Comparison of ENCODE assay signal across 9 cellular contexts in the genomic region with DNA sequence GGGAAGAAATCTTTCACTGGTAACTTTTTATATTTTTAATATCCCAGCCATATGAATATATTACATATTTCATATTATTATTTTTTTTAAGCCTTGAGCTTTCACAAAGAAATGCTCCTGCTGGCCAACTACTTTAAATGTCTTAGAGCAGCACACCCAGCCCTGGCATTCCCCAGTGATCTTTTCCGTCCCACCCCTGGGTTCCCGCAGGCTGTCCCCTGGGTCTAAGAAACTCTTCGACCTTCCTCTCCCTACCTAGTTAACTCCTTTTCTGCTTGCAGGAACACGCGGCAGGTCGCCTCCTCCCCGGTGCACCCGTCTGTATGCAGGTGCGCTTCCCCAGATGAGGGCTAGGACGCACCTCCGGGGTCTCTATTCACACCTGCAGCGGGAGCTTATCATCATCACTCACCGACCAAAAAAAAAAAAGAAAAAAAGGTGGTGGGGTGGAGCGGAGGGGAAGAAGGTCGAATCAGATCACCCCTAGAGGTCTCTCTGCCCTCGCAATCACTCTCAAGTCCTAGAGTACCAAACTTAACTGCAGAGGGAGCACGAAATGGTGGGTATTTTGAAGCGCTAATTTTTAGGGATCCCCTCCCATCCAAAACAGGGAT. TPM values are rescaled to one million over a fixed set of nuclear protein-coding genes. Genes with fewer than 3 reads are reported as not detected.
A peak's percentile ranks its signal among the peaks of the same experiment; 100 is the strongest.
DNase-seq lines count a peak whose midpoint lies in the region; ATAC-seq, FAIRE-seq and TF ChIP-seq lines count a peak whose summit lies in the region.
"Had no signal": no experiment of that assay in that cellular context is flagged by ENCODE, and none has a peak within 500 bp of the region (broad histone marks: within the 10 kb centered on the region; RNA-seq: fewer than 3 reads in every experiment).

No MANE protein-coding gene starts in this region.

- no peaks in the 10 kb centered on the region for H3K9me1 ChIP-seq in endothelial cell of umbilical vein (replicated peaks; ENCODE audit: control insufficient read depth, extremely low read depth, insufficient read depth, low read length)

- H3K4me3 Mint-ChIP-seq in naive B cell: peak overlapping the region; percentile 83 to 97 (median 96)

- H3K4me1 ChIP-seq in endothelial cell of umbilical vein (ENCODE audit: control insufficient read depth, extremely low read depth, insufficient read depth, low read length) (peaks cover 6% of the 10 kb centered on the region), transverse colon (peaks cover 5 to 35% (median 21%) of the 10 kb centered on the region in 4 donors)

- H3K27ac Mint-ChIP-seq in naive B cell: peak overlapping the region; percentile 86 to 98 (median 96)

- H4K20me1 ChIP-seq in endothelial cell of umbilical vein (replicated peaks; ENCODE audit: control insufficient read depth, extremely low read depth, insufficient read depth, low read length): no peaks in the 10 kb centered on the region

- CTCF ChIA-PET in endothelial cell of umbilical vein (lab: Charles Lee): interaction anchor here (1.0 to 2.8 kb wide), 3 partner anchors 8 to 324 kb away, joined by 3 to 14 read pairs (median 4); no protein-coding TSS in a partner anchor

- FAIRE-seq in endothelial cell of umbilical vein (lab: Jason Lieb, UNC): peak; percentile 72
- FAIRE-seq: TTC549 had no signal

- BruUV-seq in endothelial cell of umbilical vein (replicated peaks; lab: Mats Ljungman, UMichigan): no TSS peak

- H3K27ac ChIP-seq in VCaP: peak overlapping the region; percentile 99
- peak overlapping the region; percentile 55 for H3K27ac ChIP-seq in endothelial cell of umbilical vein (ENCODE audit: insufficient read depth, low read depth, low read length)
- H3K27ac ChIP-seq in transverse colon: peak overlapping the region; percentile 91 to 98 (median 93)

- H3K27me3 Mint-ChIP-seq in naive B cell: no peaks in the 10 kb centered on the region

- in situ Hi-C loops in GM13976 (cut with MboI; ENCODE audit: low sequenced_read_pairs, unreplicated experiment) (no loop called here), transverse colon (cut with MboI; ENCODE audit: low pct_ligation_motif_present in 1 of 4, low pct_unique_long_range_greater_than_20kb in 1 of 4, low sequenced_read_pairs in 3 of 4) (no loop called here)

- TF ChIP-seq EP300 in transverse colon (IDR thresholded peaks at IDR 0.05; ENCODE audit: low read depth): no peak

- TF ChIP-seq CTCF in GM13976 (IDR thresholded peaks at IDR 0.05; ENCODE audit: borderline replicate concordance, control extremely low read depth, extremely low read depth, insufficient read depth, missing control alignments) (peak; percentile 13), VCaP (conservative IDR thresholded peaks at IDR 0.05) (peak; percentile 70), endothelial cell of umbilical vein (IDR thresholded peaks at IDR 0.05; ENCODE audit: extremely low read depth in 1 of 2, insufficient read depth in 1 of 2, low read depth in 1 of 2, low read length in 2 of 2) (no peak), transverse colon (IDR thresholded peaks at IDR 0.05) (no peak)

- peaks cover 18 to 37% (median 21%) of the 10 kb centered on the region in 3 donors for H3K4me1 Mint-ChIP-seq in naive B cell

- no peaks in the 10 kb centered on the region for H3K9me3 Mint-ChIP-seq in naive B cell

- H3K36me3 Mint-ChIP-seq in naive B cell: peaks cover 4 to 9% of the 10 kb centered on the region in 2 donors

- DNase-seq in AG08396 (ENCODE audit: low spot score) (peak; percentile 22), GM13976 (ENCODE audit: low spot score) (peak; percentile 78), NCI-H1417 treated with DMSO at 0.1 percent for 48 hours (lab: John Stamatoyannopoulos, UW) (peak; percentile 2), endothelial cell of umbilical vein (ENCODE audit: low read depth, low spot score) (no peak), naive B cell (peak; percentile 75), transverse colon (peak; percentile 42)

- H3K9me3 ChIP-seq in endothelial cell of umbilical vein (replicated peaks; ENCODE audit: control insufficient read depth, insufficient read depth, low read length): no peaks in the 10 kb centered on the region
- no peaks in the 10 kb centered on the region for H3K9me3 ChIP-seq in transverse colon

- peak overlapping the region; percentile 44 to 79 (median 67) for H3K4me3 ChIP-seq in endothelial cell of umbilical vein (replicated peaks in 1 of 3; ENCODE audit: insufficient read depth in 1 of 3, low read depth in 1 of 3, low read length in 3 of 3)
- peak overlapping the region; percentile 63 to 91 (median 72) for H3K4me3 ChIP-seq in transverse colon

- dilution Hi-C loops in endothelial cell of umbilical vein (cut with MboI; ENCODE audit: extremely low pct_ligation_motif_present, low sequenced_read_pairs): no loop called here

- H3K27me3 ChIP-seq in endothelial cell of umbilical vein (ENCODE audit: control insufficient read depth in 2 of 2, insufficient read depth in 2 of 2, low read length in 2 of 2) (no peaks in the 10 kb centered on the region), transverse colon (no peaks in the 10 kb centered on the region)

- H3K4me2 ChIP-seq in endothelial cell of umbilical vein (ENCODE audit: insufficient read depth, low read length): peak overlapping the region; percentile 50

- peak overlapping the region; percentile 85 for H2AFZ ChIP-seq in endothelial cell of umbilical vein (ENCODE audit: low read depth, low read length)

- H3K36me3 ChIP-seq in endothelial cell of umbilical vein (ENCODE audit: control insufficient read depth in 2 of 2, extremely low read depth in 1 of 2, insufficient read depth in 2 of 2, low read length in 2 of 2) (peaks cover 0 to 2% of the 10 kb centered on the region in 2 experiments), transverse colon (peaks cover 0 to 8% (median 0%) of the 10 kb centered on the region in 4 donors)

- peak; percentile 34 for ATAC-seq in HG02798 (IDR thresholded peaks at IDR 0.05; ENCODE audit: poor library complexity, unreplicated experiment)
- ATAC-seq in naive B cell (ENCODE audit: low read depth in 2 of 2): peak; percentile 72

- intact Hi-C loops in endothelial cell of umbilical vein (cut with micrococcal nuclease) (loop anchor here (2.0 kb wide), 1 partner anchor 328 kb away; no protein-coding TSS in a partner anchor), transverse colon (cut with DNase I; ENCODE audit: low total_unique reads) (loop anchor here (5.0 kb wide), 1 partner anchor 78 kb away; no protein-coding TSS in a partner anchor)

- peaks cover 6% of the 10 kb centered on the region for H3K79me2 ChIP-seq in endothelial cell of umbilical vein (ENCODE audit: control insufficient read depth, insufficient read depth, low read length)

- 0 to 2% methylated on average over 5 to 18 of the region's 18 CpGs for WGBS in transverse colon (ENCODE audit: low coverage in 1 of 2), 2 donors

- POLR2A ChIA-PET in endothelial cell of umbilical vein (lab: Charles Lee): interaction anchor here (0.6 kb wide), 1 partner anchor 557 kb away, joined by 6 read pairs; no protein-coding TSS in a partner anchor

- H3K9ac ChIP-seq in endothelial cell of umbilical vein (replicated peaks; ENCODE audit: extremely low read depth, insufficient read depth, low read length): peak overlapping the region; percentile 70

- TF ChIP-seq POLR2A in endothelial cell of umbilical vein (IDR thresholded peaks at IDR 0.05; ENCODE audit: low read depth, low read length): no peak
- no peak for TF ChIP-seq POLR2A in transverse colon (IDR thresholded peaks at IDR 0.05)

TF ChIP-seq in endothelial cell of umbilical vein, 7 proteins besides CTCF, POLR2A, EP300 and RAD21 (continues in another document):
- TF ChIP-seq, protein P1, sequence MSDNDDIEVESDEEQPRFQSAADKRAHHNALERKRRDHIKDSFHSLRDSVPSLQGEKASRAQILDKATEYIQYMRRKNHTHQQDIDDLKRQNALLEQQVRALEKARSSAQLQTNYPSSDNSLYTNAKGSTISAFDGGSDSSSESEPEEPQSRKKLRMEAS (IDR thresholded peaks at IDR 0.05; ENCODE audit: insufficient read depth, insufficient read length): no peak
- TF ChIP-seq GATA2 (IDR thresholded peaks at IDR 0.05; ENCODE audit: insufficient read depth, insufficient read length, low read depth, low read length): no peak

RNA-seq across cellular contexts. Expression of a gene that starts 0.7 kb away (rescaled TPM):
- total RNA-seq in endothelial cell of umbilical vein (14.6 and 19.7 TPM in 2 replicates), transverse colon (10 to 100 TPM in 3 of 4 donors, 1 to 10 TPM in 1; 4.1 to 35.7 (median 26.9) TPM)
- polyA plus RNA-seq in endothelial cell of umbilical vein (3.3 and 3.7 TPM in 2 replicates), naive B cell (ENCODE audit: low read depth in 6 of 6) (10 to 100 TPM; 12.1 to 26.5 (median 22.5) TPM)
- 5.8 and 7.0 TPM in 2 replicates for polyA plus RNA-seq in endothelial cell of umbilical vein (2011; cell fraction: cytosol; rRNA removed)
- 13.3 and 20.5 TPM in 2 replicates for polyA plus RNA-seq in endothelial cell of umbilical vein (2011; cell fraction: nucleus; rRNA removed)
- 11.7 and 15.7 TPM in 2 replicates for polyA plus RNA-seq in endothelial cell of umbilical vein (2012)
- polyA minus RNA-seq in endothelial cell of umbilical vein: 4.4 and 5.8 TPM in 2 replicates
- 14.7 TPM for polyA minus RNA-seq in endothelial cell of umbilical vein (2011; cell fraction: cytosol; rRNA and poly(A)+ RNA removed)
- 6.6 and 7.7 TPM in 2 replicates for polyA minus RNA-seq in endothelial cell of umbilical vein (2011; cell fraction: nucleus; rRNA and poly(A)+ RNA removed)

RNA-seq across cellular contexts. Expression of a gene that starts 38.6 kb away (rescaled TPM):
- not detected in 2 replicates for total RNA-seq in endothelial cell of umbilical vein
- not detected in 2 replicates for polyA plus RNA-seq in endothelial cell of umbilical vein
- polyA plus RNA-seq in endothelial cell of umbilical vein (2011; cell fraction: cytosol; rRNA removed): not detected in 2 replicates
- not detected in 2 replicates for polyA plus RNA-seq in endothelial cell of umbilical vein (2011; cell fraction: nucleus; rRNA removed)
- not detected in 2 replicates for polyA plus RNA-seq in endothelial cell of umbilical vein (2012)
- not detected in 2 replicates for polyA minus RNA-seq in endothelial cell of umbilical vein
- polyA minus RNA-seq in endothelial cell of umbilical vein (2011; cell fraction: cytosol; rRNA and poly(A)+ RNA removed): not detected
- not detected in 2 replicates for polyA minus RNA-seq in endothelial cell of umbilical vein (2011; cell fraction: nucleus; rRNA and poly(A)+ RNA removed)
- not detected for polyA plus RNA-seq in naive B cell (ENCODE audit: low read depth in 6 of 6)
- 100 to 1,000 TPM in 1 of 4 donors, 10 to 100 TPM in 3; 19.7 to 156 (median 59.0) TPM for total RNA-seq in transverse colon

RNA-seq across cellular contexts. Expression of a gene that starts 57.8 kb away (rescaled TPM):
- total RNA-seq in endothelial cell of umbilical vein (108 and 123 TPM in 2 replicates), transverse colon (100 to 1,000 TPM in 3 of 4 donors, 10 to 100 TPM in 1; 98.5 to 131 (median 114) TPM)
- polyA plus RNA-seq in endothelial cell of umbilical vein (126 and 153 TPM in 2 replicates), naive B cell (ENCODE audit: low read depth in 6 of 6) (100 to 1,000 TPM in 2 of 6 donors, 10 to 100 TPM in 4; 71.9 to 121 (median 84.2) TPM)
- 83.5 and 99.1 TPM in 2 replicates for polyA plus RNA-seq in endothelial cell of umbilical vein (2011; cell fraction: cytosol; rRNA removed)
- polyA plus RNA-seq in endothelial cell of umbilical vein (2011; cell fraction: nucleus; rRNA removed): 54.0 and 56.7 TPM in 2 replicates
- 59.8 and 70.3 TPM in 2 replicates for polyA plus RNA-seq in endothelial cell of umbilical vein (2012)
- polyA minus RNA-seq in endothelial cell of umbilical vein: 80.6 and 100 TPM in 2 replicates
- polyA minus RNA-seq in endothelial cell of umbilical vein (2011; cell fraction: cytosol; rRNA and poly(A)+ RNA removed): 49.0 TPM
- 31.9 and 43.9 TPM in 2 replicates for polyA minus RNA-seq in endothelial cell of umbilical vein (2011; cell fraction: nucleus; rRNA and poly(A)+ RNA removed)

Comparison
In these comparisons a context has a peak if more than half of its experiments do, and no peak if none do; other contexts are left out.
1. CTCF ChIP-seq: peak in GM13976 (single experiment) and VCaP (single experiment); none in endothelial cell of umbilical vein (0 of 2) and transverse colon (0 of 5).
2. RNA of a gene that starts 38.6 kb away (total RNA-seq): 19.7 to 156 TPM in transverse colon; not detected in endothelial cell of umbilical vein; every median in the first group is over 10 times any median in the second.
3. Peak in every context shown above with its lines, with median percentiles within 50 percentile points of each other: H3K27ac ChIP-seq.